21 cellular contexts compared by ENCODE assay signal in genomic region chr20:20092852-20093251, GRCh38.
DNase-seq lines count a peak whose midpoint lies in the region; ATAC-seq and TF ChIP-seq lines count a peak whose summit lies in the region.
"Had no signal": no experiment of that assay in that cellular context is flagged by ENCODE, and none has a peak within 500 bp of the region (broad histone marks: within the 10 kb centered on the region; RNA-seq: fewer than 3 reads in every experiment).

No MANE protein-coding gene starts in this region.

- H3K9me3 ChIP-seq in adipocyte (ENCODE audit: control insufficient read depth, low read length) = no peaks in the 10 kb centered on the region
- H3K9me3 ChIP-seq: A549, BLaER1, Caco-2, HAP-1 had no signal

- DNase-seq in AG09319 (ENCODE audit: extremely low read depth, low read depth) (peak; percentile 4), adipocyte (ENCODE audit: low read depth) (peak; percentile 14), fibroblast of mammary gland (ENCODE audit: low read depth) (peak; percentile 57), glomerular visceral epithelial cell (ENCODE audit: extremely low spot score) (no peak)
- DNase-seq: 8988T; ACHN; Caco-2; CD4-positive, CD25-positive, alpha-beta regulatory T cell; CD8-positive, alpha-beta T cell; DMS 273 treated with DMSO at 0.1 percent for 48 hours; DMS79; EL; GDM1; GOT3; HFFc6 had no signal

- no peaks in the 10 kb centered on the region for H3K36me3 ChIP-seq in adipocyte (ENCODE audit: control insufficient read depth, insufficient read depth, low read length, severe bottlenecking)
- H3K36me3 ChIP-seq: BLaER1, HAP-1 had no signal

- TF ChIP-seq CTCF in AG09319 (IDR thresholded peaks at IDR 0.05; ENCODE audit: low read depth, low read length) (no peak), fibroblast of mammary gland (conservative IDR thresholded peaks at IDR 0.05; ENCODE audit: control insufficient read depth, insufficient read depth, low read depth, low read length) (no peak)

- H3K4me3 ChIP-seq in adipocyte (ENCODE audit: low read length) = no peak overlapping the region
- H3K4me3 ChIP-seq in fibroblast of mammary gland (ENCODE audit: control insufficient read depth, low read depth, low read length) = no peak overlapping the region
- H3K4me3 ChIP-seq: A549, BLaER1, GM12878, HAP-1 had no signal

- ATAC-seq in HG03139 (IDR thresholded peaks at IDR 0.05; ENCODE audit: unreplicated experiment) = no peak
- ATAC-seq in GM19452 (IDR thresholded peaks at IDR 0.05; ENCODE audit: unreplicated experiment) = no peak
- ATAC-seq: A549; CD8-positive, alpha-beta T cell; GM12878 had no signal

- no peak overlapping the region for H3K9ac ChIP-seq in adipocyte (ENCODE audit: low read length)
- H3K9ac ChIP-seq: BLaER1 had no signal

- peaks cover 6% of the 10 kb centered on the region for H3K27me3 ChIP-seq in adipocyte (replicated peaks; ENCODE audit: control insufficient read depth, insufficient read depth, low read length)
- H3K27me3 ChIP-seq: BLaER1 had no signal

- H3K4me1 ChIP-seq in adipocyte (ENCODE audit: control insufficient read depth, insufficient read depth, low read length) = no peaks in the 10 kb centered on the region
- H3K4me1 ChIP-seq: A549, Caco-2, HAP-1 had no signal
